In the genomic region with DNA sequence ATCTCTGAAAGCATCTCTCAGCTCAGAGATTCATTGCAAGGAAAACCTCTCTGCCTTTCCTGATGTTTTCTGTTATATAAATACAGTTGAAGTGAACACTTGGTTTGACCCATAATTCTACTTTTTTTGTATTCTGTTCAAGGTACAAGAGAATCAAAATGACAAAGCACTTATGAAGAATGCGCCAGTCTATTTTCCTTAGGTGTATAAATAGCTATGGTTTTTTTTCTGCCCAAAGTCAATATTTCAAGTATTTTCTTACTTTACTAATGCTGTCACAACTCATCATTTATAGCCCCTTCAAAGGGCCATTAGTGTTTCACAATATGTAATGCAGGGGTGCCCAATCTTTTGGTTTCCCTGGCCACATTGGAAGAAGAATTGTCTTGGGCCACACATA, we compare ENCODE assay signal across 1 cellular context.
TF ChIP-seq lines count a peak whose summit lies in the region.

No MANE protein-coding gene starts in this region.

TF ChIP-seq in IMR-90, 13 proteins besides CTCF, POLR2A, EP300 and RAD21 (continued from another document):
- TF ChIP-seq CEBPB (IDR thresholded peaks at IDR 0.05; ENCODE audit: low read depth, low read length): no peak; the same call in 1 of the 2 replicates
- no peak for TF ChIP-seq MAFK (IDR thresholded peaks at IDR 0.05; ENCODE audit: low read depth, low read length)
- no peak for TF ChIP-seq CHD1 (IDR thresholded peaks at IDR 0.05; ENCODE audit: low read depth, low read length)
- no peak for TF ChIP-seq NFE2L2 (IDR thresholded peaks at IDR 0.05; ENCODE audit: low read depth, low read length)
- TF ChIP-seq RFX5 (IDR thresholded peaks at IDR 0.05; ENCODE audit: low read depth, low read length): no peak
- TF ChIP-seq RCOR1 (IDR thresholded peaks at IDR 0.05; ENCODE audit: insufficient replicate concordance, low read length): no peak
- no peak for TF ChIP-seq MXI1 (IDR thresholded peaks at IDR 0.05; ENCODE audit: borderline replicate concordance, low read depth, low read length)
- TF ChIP-seq MAZ (IDR thresholded peaks at IDR 0.05; ENCODE audit: borderline replicate concordance, low read depth, low read length): no peak
- no peak for TF ChIP-seq FOS (IDR thresholded peaks at IDR 0.05; ENCODE audit: low read depth, low read length)
